In the genomic region with DNA sequence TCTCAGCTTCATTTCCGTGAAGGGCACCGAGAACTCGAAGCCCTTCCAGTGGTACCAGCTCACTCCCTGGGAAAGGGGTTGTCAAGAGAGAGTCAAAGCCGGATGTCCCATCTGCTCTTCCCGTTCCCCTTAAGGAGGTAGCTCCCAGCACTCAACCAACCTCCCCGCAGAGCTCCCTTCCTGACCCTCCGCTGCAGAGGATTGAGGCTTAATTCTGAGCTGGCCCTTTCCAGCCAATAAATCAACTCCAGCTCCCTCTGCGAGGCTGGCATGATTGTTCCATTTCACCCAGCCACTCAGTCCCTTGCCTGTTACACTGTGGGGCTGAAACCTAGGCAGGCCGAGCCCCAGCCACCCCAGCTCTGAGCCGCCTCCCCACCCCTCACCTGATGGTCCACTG, we compare ENCODE assay signal across 2 cellular contexts. TPM values are rescaled to one million over a fixed set of nuclear protein-coding genes. Genes with fewer than 3 reads are reported as not detected.
"Had no signal": no experiment of that assay in that cellular context is flagged by ENCODE, and none has a peak within 500 bp of the region (broad histone marks: within the 10 kb centered on the region; RNA-seq: fewer than 3 reads in every experiment).

No MANE protein-coding gene starts in this region.

RNA-seq across cellular contexts. Expression of a gene that starts 3.2 kb away (rescaled TPM):
- total RNA-seq: GM23338, HT1080 had no signal

RNA-seq across cellular contexts. Expression of a gene that starts 26.8 kb away (rescaled TPM):
- total RNA-seq: GM23338 had no signal

RNA-seq across cellular contexts. Expression of a gene that starts 59.5 kb away (rescaled TPM):
- total RNA-seq: HT1080 had no signal
